8 cellular contexts compared by ENCODE assay signal in the genomic region with DNA sequence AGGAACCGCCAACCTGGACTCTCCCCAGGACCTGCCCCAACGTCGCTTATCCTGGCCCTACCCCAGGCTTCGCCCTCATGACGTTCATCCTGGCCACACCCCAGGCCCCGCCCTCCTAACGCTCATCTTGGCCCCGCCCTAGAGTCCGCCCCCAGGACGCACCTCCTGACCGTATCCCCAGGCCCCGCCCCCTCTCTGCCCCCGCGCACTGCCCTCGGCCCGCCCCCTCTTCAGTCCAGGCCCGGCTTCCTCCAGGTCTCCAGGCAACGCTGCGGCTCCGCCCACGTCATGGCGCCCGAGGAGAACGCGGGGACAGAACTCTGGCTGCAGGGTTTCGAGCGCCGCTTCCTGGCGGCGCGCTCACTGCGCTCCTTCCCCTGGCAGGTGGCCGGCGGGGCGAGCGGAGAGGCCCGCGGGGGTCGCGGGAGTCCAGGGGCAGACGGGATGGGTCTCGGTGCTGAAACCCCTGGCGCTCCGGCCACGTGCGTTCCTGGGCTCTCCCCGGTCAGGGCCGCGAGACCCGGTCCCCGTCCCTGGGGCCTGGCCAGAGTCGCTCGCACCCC. TPM values are rescaled to one million over a fixed set of nuclear protein-coding genes. Genes with fewer than 3 reads are reported as not detected.
DNase-seq lines count a peak whose midpoint lies in the region; ATAC-seq and TF ChIP-seq lines count a peak whose summit lies in the region.
"Not testable (repeated sequence)": the region's sequence is repeated elsewhere in the genome, so short reads cannot be mapped to it uniquely, and the experiment has no call there.

No MANE protein-coding gene starts in this region.

- WGBS in suprapubic skin: 0% methylated on average over 9 of the region's 53 CpGs

- TF ChIP-seq POLR2A in suprapubic skin (IDR thresholded peaks at IDR 0.05): not testable (repeated sequence)

- not testable (repeated sequence) for H3K36me3 ChIP-seq in suprapubic skin

- ATAC-seq in HG03064 (IDR thresholded peaks at IDR 0.05; ENCODE audit: low read depth, unreplicated experiment): peak; percentile 81

- not testable (repeated sequence) for H3K4me1 ChIP-seq in suprapubic skin

- H3K4me3 ChIP-seq in suprapubic skin: peak overlapping the region; percentile 74

- not testable (repeated sequence) for TF ChIP-seq EP300 in suprapubic skin (IDR thresholded peaks at IDR 0.05)

- peak overlapping the region; percentile 87 for H3K27ac ChIP-seq in suprapubic skin

- DNase-seq in ELR (ENCODE audit: low read depth): peak; percentile 77
- DNase-seq in NCI-H226: peak; percentile 89
- peak; percentile 92 for DNase-seq in activated CD4-positive, alpha-beta T cell treated with anti-CD3 and anti-CD28 coated beads for 1 hour
- DNase-seq in T47D (ENCODE audit: low read depth in 1 of 2, low spot score in 1 of 2): peak; percentile 46 to 97
- DNase-seq in hippocampal formation (lab: John Stamatoyannopoulos, UW): peak; percentile 93 to 98
- peak; percentile 99 for DNase-seq in posterior vena cava (ENCODE audit: low spot score)
- peak; percentile 98 to 99 for DNase-seq in suprapubic skin (ENCODE audit: low spot score in 2 of 2)

- H3K9me3 ChIP-seq in suprapubic skin: not testable (repeated sequence)

- H3K27me3 ChIP-seq in suprapubic skin: not testable (repeated sequence)

- intact Hi-C loops in posterior vena cava (cut with DNase I): not testable (repeated sequence)

- in situ Hi-C loops in T47D (cut with HindIII; ENCODE audit: low pct_unique_long_range_greater_than_20kb, low sequenced_read_pairs): not testable (repeated sequence)

- TF ChIP-seq CTCF in suprapubic skin (IDR thresholded peaks at IDR 0.05): not testable (repeated sequence)

RNA-seq across cellular contexts. Expression of a gene that starts 17.1 kb away (rescaled TPM):
- total RNA-seq in posterior vena cava (not detected), suprapubic skin (not detected)

RNA-seq across cellular contexts. Expression of a gene that starts 57.4 kb away (rescaled TPM):
- not detected for total RNA-seq in posterior vena cava
- not detected for total RNA-seq in suprapubic skin

Comparison
In these comparisons a context has a peak if more than half of its experiments do, and no peak if none do; other contexts are left out.
1. Peak in every context shown above with its lines: DNase-seq, ATAC-seq, H3K4me3 ChIP-seq and H3K27ac ChIP-seq.